Comparison of ENCODE assay signal across 8 cellular contexts in the genomic region with DNA sequence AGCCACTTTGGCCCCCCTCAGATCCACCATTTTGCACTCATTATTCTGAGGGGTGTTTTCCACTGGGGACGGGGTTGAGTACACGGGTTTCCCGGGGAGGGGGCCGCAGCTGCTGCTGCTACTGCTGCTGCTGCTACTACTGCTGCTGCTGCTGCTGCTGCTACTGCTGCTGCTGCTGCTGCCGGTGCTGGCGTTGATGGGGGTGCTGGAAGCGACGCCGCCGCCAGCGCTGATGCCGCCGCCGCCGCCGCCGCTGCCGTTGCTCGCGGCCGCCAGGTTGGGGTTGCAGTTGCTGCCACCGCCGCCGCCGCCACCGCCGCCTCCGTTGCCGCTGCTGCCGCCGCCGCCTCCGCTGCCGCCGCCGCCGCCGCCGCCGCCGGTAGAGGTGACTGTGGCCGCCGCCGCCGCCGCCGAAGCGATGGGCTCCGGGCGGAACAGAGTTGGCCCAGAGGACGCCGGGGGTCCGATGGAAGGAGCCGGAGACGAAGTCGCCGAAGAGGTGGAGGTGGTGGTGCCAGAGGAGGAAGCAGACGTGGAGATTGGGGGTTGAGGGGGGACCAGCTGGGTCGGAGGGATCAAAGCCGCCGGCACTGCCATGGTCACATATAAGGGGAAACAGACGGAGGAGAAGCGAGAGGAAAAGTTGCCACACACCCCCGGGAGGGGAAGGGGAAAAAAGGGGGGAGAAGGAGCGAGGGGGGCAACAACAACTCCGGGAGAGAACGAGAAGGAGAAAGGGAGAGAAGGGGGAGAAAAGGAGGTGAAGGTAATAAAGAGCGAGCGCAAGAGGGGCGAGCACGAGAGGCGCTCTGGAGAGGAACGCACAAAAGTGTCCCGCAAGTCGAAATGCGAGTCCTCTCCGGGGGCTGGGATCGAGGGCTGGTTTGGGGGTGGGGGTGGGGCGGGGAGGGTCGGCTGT. TPM values are rescaled to one million over a fixed set of nuclear protein-coding genes. Genes with fewer than 3 reads are reported as not detected.
DNase-seq lines count a peak whose midpoint lies in the region; ATAC-seq and TF ChIP-seq lines count a peak whose summit lies in the region.

No MANE protein-coding gene starts in this region.

- intact Hi-C loops in activated T-helper 2 cell treated with anti-CD3 and anti-CD28 coated beads, Interferon-gamma antibody, Interleukin-2, Interleukin-4, amounts not matched to agents 10 μg/mL and 5 μg/mL and 100 μg/mL, durations not matched to agents 14 hours and 24 hours and 36 hours (cut with micrococcal nuclease), result loop anchor here (5.0 kb wide), 1 partner anchor 39 kb away; no protein-coding TSS in a partner anchor
- intact Hi-C loops in heart right ventricle (cut with DNase I), result loop anchor here in 2 of 10 donors (5.0 to 10.0 kb wide), 7 partner anchors 92 to 619 kb away; no protein-coding TSS in a partner anchor
- intact Hi-C loops in posterior cingulate gyrus (cut with DNase I), result no loop called here

- H3K4me1 ChIP-seq in HUES64 (ENCODE audit: insufficient read depth, low read length) (peaks cover 29% of the 10 kb centered on the region), heart right ventricle (peaks cover 0 to 33% (median 12%) of the 10 kb centered on the region in 9 donors), Karpas-422 (ENCODE audit: low read length) (no peaks in the 10 kb centered on the region)

- H3K9me3 Mint-ChIP-seq in activated T-helper 2 cell treated with anti-CD3 and anti-CD28 coated beads, Interferon-gamma antibody, Interleukin-2, Interleukin-4, amounts not matched to agents 10 μg/mL and 5 μg/mL and 100 μg/mL, durations not matched to agents 14 hours and 24 hours and 36 hours, result no peaks in the 10 kb centered on the region

- no peak overlapping the region for H3K27ac Mint-ChIP-seq in activated T-helper 2 cell treated with anti-CD3 and anti-CD28 coated beads, Interferon-gamma antibody, Interleukin-2, Interleukin-4, amounts not matched to agents 10 μg/mL and 5 μg/mL and 100 μg/mL, durations not matched to agents 14 hours and 24 hours and 36 hours

- H3K27me3 ChIP-seq in HUES64 (ENCODE audit: insufficient read depth, low read length), result peaks cover 83% of the 10 kb centered on the region
- peaks cover 0 to 48% (median 17%) of the 10 kb centered on the region in 7 donors for H3K27me3 ChIP-seq in heart right ventricle
- H3K27me3 ChIP-seq in Karpas-422 (ENCODE audit: low read length), result no peaks in the 10 kb centered on the region

- H3K9me2 ChIP-seq in Karpas-422 (replicated peaks; ENCODE audit: insufficient read depth, low read length), result no peaks in the 10 kb centered on the region

- H3K9ac ChIP-seq in HUES64 (ENCODE audit: low read depth, low read length), result peak overlapping the region; percentile 11; the same call in 1 of the 2 replicates
- no peak overlapping the region for H3K9ac ChIP-seq in Karpas-422 (ENCODE audit: low read length)

- H3K27ac ChIP-seq in HUES64 (ENCODE audit: low read depth, low read length) (no peak overlapping the region), heart right ventricle (peak overlapping the region in 9 of 10 donors; percentile 48 to 93 (median 87)), Karpas-422 (ENCODE audit: low read length) (no peak overlapping the region)

- H3K9me3 ChIP-seq in HUES64 (ENCODE audit: insufficient read depth, low read depth, low read length) (no peaks in the 10 kb centered on the region), heart right ventricle (no peaks in the 10 kb centered on the region), Karpas-422 (ENCODE audit: low read length) (no peaks in the 10 kb centered on the region; the same call in 1 of the 2 replicates)

- H3K36me3 Mint-ChIP-seq in activated T-helper 2 cell treated with anti-CD3 and anti-CD28 coated beads, Interferon-gamma antibody, Interleukin-2, Interleukin-4, amounts not matched to agents 10 μg/mL and 5 μg/mL and 100 μg/mL, durations not matched to agents 14 hours and 24 hours and 36 hours (ENCODE audit: low read depth), result no peaks in the 10 kb centered on the region

- H3K27me3 Mint-ChIP-seq in activated T-helper 2 cell treated with anti-CD3 and anti-CD28 coated beads, Interferon-gamma antibody, Interleukin-2, Interleukin-4, amounts not matched to agents 10 μg/mL and 5 μg/mL and 100 μg/mL, durations not matched to agents 14 hours and 24 hours and 36 hours (ENCODE audit: low read depth), result peaks cover 79% of the 10 kb centered on the region

- no peak for TF ChIP-seq CTCF in heart right ventricle (IDR thresholded peaks at IDR 0.05)

- ATAC-seq in heart right ventricle, result peak in 6 of 8 donors; percentile 4 to 24 (median 16)

- H3K79me2 ChIP-seq in Karpas-422 (ENCODE audit: low read length), result no peaks in the 10 kb centered on the region

- DNase-seq in NCI-H345 (lab: John Stamatoyannopoulos, UW) (peak; percentile 39), NCI-H345 treated with DMSO at 0.1 percent for 48 hours (lab: John Stamatoyannopoulos, UW; ENCODE audit: unreplicated experiment) (no peak), heart right ventricle (peak; percentile 8 to 31), posterior cingulate gyrus (peak in 6 of 10 donors; percentile 9 to 87 (median 50)), middle frontal gyrus (ENCODE audit: extremely low spot score, low spot score) (no peak), Karpas-422 (no peak)
- no peak for DNase-seq in activated T-helper 2 cell treated with anti-CD3 and anti-CD28 coated beads, Interferon-gamma antibody, Interleukin-2, Interleukin-4, amounts not matched to agents 10 μg/mL and 5 μg/mL and 100 μg/mL, durations not matched to agents 14 hours and 24 hours and 36 hours (ENCODE audit: low spot score)

- H3K4me3 ChIP-seq in HUES64 (ENCODE audit: low read length) (peak overlapping the region; percentile 68), heart right ventricle (peak overlapping the region; percentile 53 to 89 (median 80)), Karpas-422 (ENCODE audit: low read length) (no peak overlapping the region)

- H3K4me1 Mint-ChIP-seq in activated T-helper 2 cell treated with anti-CD3 and anti-CD28 coated beads, Interferon-gamma antibody, Interleukin-2, Interleukin-4, amounts not matched to agents 10 μg/mL and 5 μg/mL and 100 μg/mL, durations not matched to agents 14 hours and 24 hours and 36 hours (ENCODE audit: low read depth), result peaks cover 21% of the 10 kb centered on the region

- H4K20me1 ChIP-seq in Karpas-422 (ENCODE audit: insufficient read depth, low read depth, low read length), result no peaks in the 10 kb centered on the region

- H3K36me3 ChIP-seq in HUES64 (ENCODE audit: insufficient read depth, low read length) (no peaks in the 10 kb centered on the region), heart right ventricle (no peaks in the 10 kb centered on the region), Karpas-422 (ENCODE audit: insufficient read depth, low read length) (no peaks in the 10 kb centered on the region)

- H3K4me2 ChIP-seq in Karpas-422 (ENCODE audit: low read depth, low read length, poor library complexity, severe bottlenecking), result no peak overlapping the region

- no peak overlapping the region for H2AFZ ChIP-seq in Karpas-422 (ENCODE audit: low read length)

- under 1% methylated on average over 80 of the region's 80 CpGs for WGBS in HUES64
- 0 to 1% methylated on average over 75 to 80 of the region's 80 CpGs for WGBS in heart right ventricle, 2 donors

- H3K4me3 Mint-ChIP-seq in activated T-helper 2 cell treated with anti-CD3 and anti-CD28 coated beads, Interferon-gamma antibody, Interleukin-2, Interleukin-4, amounts not matched to agents 10 μg/mL and 5 μg/mL and 100 μg/mL, durations not matched to agents 14 hours and 24 hours and 36 hours (ENCODE audit: low read depth), result peak overlapping the region; percentile 76

RNA-seq across cellular contexts. Expression of gene DACH1, which starts 0.6 kb away (rescaled TPM):
- polyA plus RNA-seq in HUES64 (2013, experiment 1 of 2), result 4.6 TPM
- polyA plus RNA-seq in HUES64 (2013, experiment 2 of 2), result 6.7 TPM
- not detected in 2 replicates for total RNA-seq in activated T-helper 2 cell treated with anti-CD3 and anti-CD28 coated beads, Interferon-gamma antibody, Interleukin-2, Interleukin-4, amounts not matched to agents 10 μg/mL and 5 μg/mL and 100 μg/mL, durations not matched to agents 14 hours and 24 hours and 36 hours
- total RNA-seq in heart right ventricle, result 1 to 10 TPM; 1.8 to 5.2 (median 2.8) TPM
- 1 to 10 TPM; 1.2 to 1.9 TPM for polyA plus RNA-seq in heart right ventricle
- total RNA-seq in Karpas-422 (2014; rRNA removed; shearing (Covaris generic); ENCODE audit: low replicate concordance), result not detected in 2 replicates

Comparison
In these comparisons a context has a peak if more than half of its experiments do, and no peak if none do; other contexts are left out.
1. DNase-seq: peak in NCI-H345 (single experiment), heart right ventricle (2 of 2) and posterior cingulate gyrus (6 of 10); none in NCI-H345 treated with DMSO at 0.1 percent for 48 hours (single experiment), activated T-helper 2 cell treated with anti-CD3 and anti-CD28 coated beads, Interferon-gamma antibody, Interleukin-2, Interleukin-4, amounts not matched to agents 10 μg/mL and 5 μg/mL and 100 μg/mL, durations not matched to agents 14 hours and 24 hours and 36 hours (single experiment), middle frontal gyrus (single experiment) and Karpas-422 (single experiment).
2. H3K27ac ChIP-seq: peak in heart right ventricle (9 of 10); none in HUES64 (single experiment) and Karpas-422 (single experiment).